ENCODE assay signal across 11 cellular contexts in the genomic region with DNA sequence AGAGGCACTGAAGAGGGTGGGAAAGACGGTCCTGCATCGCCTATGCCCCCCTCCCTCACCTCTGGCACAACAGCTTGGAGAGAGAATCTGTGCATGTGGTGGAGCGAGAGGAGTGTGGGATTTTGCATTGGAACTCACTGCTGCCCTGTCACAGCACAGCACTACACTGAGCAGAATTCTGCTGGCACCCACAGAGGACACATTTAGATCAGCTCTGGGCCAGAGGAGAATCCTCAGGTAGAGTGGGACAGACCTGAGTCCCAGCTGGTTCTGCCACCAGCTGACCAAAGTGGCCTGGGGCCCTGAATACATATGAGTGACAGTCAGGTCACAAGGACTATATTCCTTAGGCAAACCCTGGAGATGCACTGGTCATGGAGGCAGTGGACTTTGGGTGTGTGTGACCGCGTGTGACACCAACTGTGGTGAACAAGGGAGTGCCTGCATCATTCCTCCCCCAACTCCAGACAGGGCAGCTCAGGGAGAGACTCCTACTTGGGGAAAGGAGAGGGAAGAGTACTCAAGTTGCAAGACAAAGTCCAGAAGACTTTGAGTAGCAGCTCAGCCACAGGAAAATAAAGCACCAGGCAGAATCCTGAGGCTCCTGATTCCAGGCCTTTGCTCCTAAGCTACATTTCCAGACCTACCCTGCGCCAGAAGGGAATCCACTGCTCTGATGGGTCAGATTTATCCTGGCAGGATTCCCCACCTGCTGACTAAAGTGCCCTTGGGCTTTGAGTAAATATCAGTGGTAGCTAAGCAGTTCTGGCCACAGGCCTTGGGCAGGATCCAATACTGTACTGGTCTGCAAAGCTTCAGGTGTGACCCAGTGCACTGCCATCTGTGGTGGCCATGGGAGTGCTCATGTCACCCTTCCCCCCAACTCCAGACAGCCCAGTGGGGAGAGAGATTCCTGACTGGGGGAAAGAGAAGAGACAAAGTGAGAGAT. TPM values are rescaled to one million over a fixed set of nuclear protein-coding genes. Genes with fewer than 3 reads are reported as not detected.
A peak's percentile ranks its signal among the peaks of the same experiment; 100 is the strongest.
DNase-seq lines count a peak whose midpoint lies in the region; FAIRE-seq and TF ChIP-seq lines count a peak whose summit lies in the region.
"Had no signal": no experiment of that assay in that cellular context is flagged by ENCODE, and none has a peak within 500 bp of the region (broad histone marks: within the 10 kb centered on the region; RNA-seq: fewer than 3 reads in every experiment).

No MANE protein-coding gene starts in this region.

- H3K79me2 ChIP-seq in astrocyte (ENCODE audit: insufficient read depth, low read length) = no peaks in the 10 kb centered on the region
- H3K79me2 ChIP-seq: hepatocyte had no signal

- H3K9me3 ChIP-seq in astrocyte (ENCODE audit: insufficient read depth, low read depth, low read length) = no peaks in the 10 kb centered on the region

- no peak overlapping the region for H3K27ac ChIP-seq in astrocyte (ENCODE audit: low read depth, low read length)
- H3K27ac ChIP-seq: coronary artery, hepatocyte had no signal

- no peak overlapping the region for H3K27ac Mint-ChIP-seq in astrocyte (ENCODE audit: unreplicated experiment)

- H3K4me3 Mint-ChIP-seq in astrocyte (ENCODE audit: unreplicated experiment) = no peak overlapping the region
- H3K4me3 Mint-ChIP-seq: CD14-positive monocyte had no signal

- peaks cover 1% of the 10 kb centered on the region for H3K9me3 Mint-ChIP-seq in astrocyte (ENCODE audit: unreplicated experiment)

- H3K4me1 Mint-ChIP-seq in astrocyte (ENCODE audit: low read depth, unreplicated experiment) = no peaks in the 10 kb centered on the region
- H3K4me1 Mint-ChIP-seq: CD14-positive monocyte had no signal

- no peak overlapping the region for H3K4me2 ChIP-seq in astrocyte (ENCODE audit: low read length)
- H3K4me2 ChIP-seq: hepatocyte had no signal

- no peak overlapping the region for H3K9ac ChIP-seq in astrocyte (ENCODE audit: low read length)

- no peak for FAIRE-seq in astrocyte (lab: Jason Lieb, UNC)
- FAIRE-seq: TTC549 had no signal

- no peaks in the 10 kb centered on the region for H3K27me3 ChIP-seq in astrocyte (ENCODE audit: insufficient read depth, low read length)
- H3K27me3 ChIP-seq: hepatocyte had no signal

- H3K4me3 ChIP-seq in astrocyte (ENCODE audit: insufficient read depth, low read depth, low read length) = no peak overlapping the region
- H3K4me3 ChIP-seq: coronary artery, hepatocyte had no signal

- no peak overlapping the region for H2AFZ ChIP-seq in astrocyte (ENCODE audit: low read depth, low read length)
- H2AFZ ChIP-seq: hepatocyte had no signal

- no peak for TF ChIP-seq CTCF in astrocyte (IDR thresholded peaks at IDR 0.05; ENCODE audit: insufficient read depth, low read depth, low read length)

- H3K27me3 Mint-ChIP-seq in astrocyte (ENCODE audit: low read depth, unreplicated experiment) = peaks cover 15% of the 10 kb centered on the region

- peaks cover 2% of the 10 kb centered on the region for H3K36me3 Mint-ChIP-seq in astrocyte (ENCODE audit: low read depth, unreplicated experiment)
- H3K36me3 Mint-ChIP-seq: CD14-positive monocyte had no signal

- no peaks in the 10 kb centered on the region for H4K20me1 ChIP-seq in astrocyte (ENCODE audit: insufficient read depth, low read length)

- H3K4me1 ChIP-seq in astrocyte (ENCODE audit: insufficient read depth, low read length) = no peaks in the 10 kb centered on the region

- no peaks in the 10 kb centered on the region for H3K36me3 ChIP-seq in astrocyte (ENCODE audit: insufficient read depth, low read length)

- DNase-seq in ELR (ENCODE audit: low read depth) = peak; percentile 63
- peak; percentile 39 for DNase-seq in astrocyte (ENCODE audit: low read depth)
- peak; percentile 73 for DNase-seq in mucosa of gallbladder (ENCODE audit: low spot score)
- no peak for DNase-seq in HK-2 (ENCODE audit: unreplicated experiment)
- DNase-seq in activated T-cell treated with anti-CD3 and anti-CD28 coated beads, Interleukin-2, amount 50 U/mL, for 48 hours = no peak
- DNase-seq in NCI-H1694 treated with DMSO at 0.1 percent for 48 hours (lab: John Stamatoyannopoulos, UW) = no peak
- DNase-seq: NCI-H774 had no signal

RNA-seq across cellular contexts. Expression of a gene that starts 10.6 kb away (rescaled TPM):
- 2.1 and 2.5 TPM in 2 replicates for total RNA-seq in astrocyte
- total RNA-seq in mucosa of gallbladder = 19.3 TPM

RNA-seq across cellular contexts. Expression of a gene that starts 32.4 kb away (rescaled TPM):
- not detected in 2 replicates for total RNA-seq in astrocyte
- 0.66 TPM for total RNA-seq in mucosa of gallbladder

RNA-seq across cellular contexts. Expression of a gene that starts 35.6 kb away (rescaled TPM):
- total RNA-seq in astrocyte (11.3 and 12.5 TPM in 2 replicates), mucosa of gallbladder (15.3 TPM)

RNA-seq across cellular contexts. Expression of a gene that starts 42.7 kb away (rescaled TPM):
- total RNA-seq in astrocyte = 15.7 and 17.8 TPM in 2 replicates
- 41.4 TPM for total RNA-seq in mucosa of gallbladder

Comparison
In these comparisons a context has a peak if more than half of its experiments do, and no peak if none do; other contexts are left out.
1. DNase-seq: peak in ELR (single experiment), astrocyte (single experiment) and mucosa of gallbladder (single experiment); none in HK-2 (single experiment), activated T-cell treated with anti-CD3 and anti-CD28 coated beads, Interleukin-2, amount 50 U/mL, for 48 hours (0 of 2) and NCI-H1694 treated with DMSO at 0.1 percent for 48 hours (single experiment).